In genomic region chr16:10897134-10897533, GRCh38 we compare ENCODE assay signal across 14 cellular contexts.
DNase-seq lines count a peak whose midpoint lies in the region; ATAC-seq lines count a peak whose summit lies in the region.
"Had no signal": no experiment of that assay in that cellular context is flagged by ENCODE, and none has a peak within 500 bp of the region (broad histone marks: within the 10 kb centered on the region; RNA-seq: fewer than 3 reads in every experiment).

No MANE protein-coding gene starts in this region.

- DNase-seq in medulla oblongata (ENCODE audit: extremely low spot score), result peak; percentile 54
- no peak for DNase-seq in activated CD4-positive, CD25-positive, alpha-beta regulatory T cell treated with anti-CD3 and anti-CD28 coated beads, Interleukin-2, amount 50 U/mL, for 72 hours
- no peak for DNase-seq in NCI-H187 (lab: John Stamatoyannopoulos, UW)
- DNase-seq in superior temporal gyrus (ENCODE audit: extremely low spot score), result no peak
- DNase-seq in 8988T, result no peak
- DNase-seq: activated CD4-positive, CD25-positive, alpha-beta regulatory T cell; CD4-positive, alpha-beta memory T cell; lower lobe of right lung; MG63; NCI-H510A; pancreas had no signal

- peak; percentile 48 for ATAC-seq in GM18870 (IDR thresholded peaks at IDR 0.05; ENCODE audit: unreplicated experiment)
- peak; percentile 46 for ATAC-seq in GM21717 (IDR thresholded peaks at IDR 0.05; ENCODE audit: unreplicated experiment)
- ATAC-seq in HG03354 (IDR thresholded peaks at IDR 0.05; ENCODE audit: poor library complexity, severe bottlenecking, unreplicated experiment), result peak; percentile 70
